In genomic region chr12:54207539-54208267, GRCh38 we compare ENCODE assay signal across 8 cellular contexts. TPM values are rescaled to one million over a fixed set of nuclear protein-coding genes. Genes with fewer than 3 reads are reported as not detected.
DNase-seq lines count a peak whose midpoint lies in the region; ATAC-seq, FAIRE-seq and TF ChIP-seq lines count a peak whose summit lies in the region.

No MANE protein-coding gene starts in this region.

- H3K4me3 ChIP-seq in A673 (ENCODE audit: low read depth, low read length, poor library complexity, severe bottlenecking): no peak overlapping the region

- POLR2A ChIA-PET in A673 (lab: Charles Lee; ENCODE audit: low non-redundant PET): interaction anchor here (0.7 kb wide), 1 partner anchor 82 kb away, joined by 3 read pairs; no protein-coding TSS in a partner anchor

- H3K4me3 Mint-ChIP-seq in progenitor cell of endocrine pancreas (ENCODE audit: low read depth): no peak overlapping the region

- H3K36me3 Mint-ChIP-seq in progenitor cell of endocrine pancreas (ENCODE audit: insufficient read depth): no peaks in the 10 kb centered on the region

- no peaks in the 10 kb centered on the region for H3K9me3 ChIP-seq in A673 (ENCODE audit: low read depth, low read length, poor library complexity, severe bottlenecking)

- FAIRE-seq in HTR-8/SVneo (lab: Jason Lieb, UNC): peak; percentile 31

- no peaks in the 10 kb centered on the region for H3K9me3 Mint-ChIP-seq in progenitor cell of endocrine pancreas (ENCODE audit: low read depth)

- intact Hi-C loops in A673 (cut with micrococcal nuclease; ENCODE audit: unreplicated experiment) (loop anchor here (2.0 kb wide), 1 partner anchor 223 kb away; the partner anchor contains the start of gene HOXC10), Right ventricle myocardium inferior (cut with DNase I) (no loop called here)

- TF ChIP-seq CTCF in A673 (conservative IDR thresholded peaks at IDR 0.05; ENCODE audit: low read depth, low read length): peak; percentile 97
- TF ChIP-seq CTCF in GM13977 (IDR thresholded peaks at IDR 0.05; ENCODE audit: extremely low read depth, insufficient read depth, missing control alignments): peak; percentile 97
- peak; percentile 93 for TF ChIP-seq CTCF in progenitor cell of endocrine pancreas (IDR thresholded peaks at IDR 0.05; ENCODE audit: unreplicated experiment)

- no peaks in the 10 kb centered on the region for H3K4me1 Mint-ChIP-seq in progenitor cell of endocrine pancreas (ENCODE audit: low read depth)

- H3K36me3 ChIP-seq in A673 (ENCODE audit: insufficient read depth, low read length, poor library complexity, severe bottlenecking): no peaks in the 10 kb centered on the region

- ATAC-seq in Right ventricle myocardium inferior (peak; percentile 61), GM19328 (IDR thresholded peaks at IDR 0.05; ENCODE audit: unreplicated experiment) (no peak)

- in situ Hi-C loops in GM13977 (cut with MboI; ENCODE audit: low pct_unique_long_range_greater_than_20kb, low sequenced_read_pairs, unreplicated experiment): no loop called here

- H3K27ac ChIP-seq in A673 (ENCODE audit: low read depth, low read length, poor library complexity, severe bottlenecking): no peak overlapping the region

- BruUV-seq in A673 (replicated peaks; lab: Mats Ljungman, UMichigan): no TSS peak

- peak; percentile 73 for DNase-seq in A673 (ENCODE audit: low spot score)
- DNase-seq in GM13977 (ENCODE audit: low spot score): peak; percentile 79
- DNase-seq in HTR-8/SVneo (ENCODE audit: insufficient read length, low spot score): peak; percentile 74
- DNase-seq in RPMI7951 (ENCODE audit: low read depth): peak; percentile 55
- DNase-seq in activated T-helper 9 cell treated with anti-CD3 and anti-CD28 coated beads, Interleukin-2, amount 50 U/mL, for 16 hours (ENCODE audit: low read depth): peak; percentile 64
- no peak for DNase-seq in Right ventricle myocardium inferior (ENCODE audit: missing footprints)
- DNase-seq in progenitor cell of endocrine pancreas (ENCODE audit: low spot score, unreplicated experiment): peak; percentile 93

- peaks cover 85% of the 10 kb centered on the region for H3K27me3 Mint-ChIP-seq in progenitor cell of endocrine pancreas

- no peaks in the 10 kb centered on the region for H3K4me1 ChIP-seq in A673 (ENCODE audit: insufficient read depth, low read length, poor library complexity, severe bottlenecking)

- CTCF ChIA-PET in A673 (lab: Charles Lee): interaction anchor here (0.5 to 3.2 kb wide), 15 partner anchors 9 to 474 kb away, joined by 3 to 25 read pairs (median 4); partner anchors contain the start of genes HOXC10, HOXC5, HOXC8 and SMUG1

- no peak overlapping the region for H3K27ac Mint-ChIP-seq in progenitor cell of endocrine pancreas

- H3K27me3 ChIP-seq in A673 (replicated peaks; ENCODE audit: insufficient read depth, low read depth, low read length, poor library complexity): no peaks in the 10 kb centered on the region

RNA-seq across cellular contexts. Expression of gene SMUG1, which starts 18.9 kb away (rescaled TPM):
- total RNA-seq in A673 (2021) (27.7 and 32.8 TPM in 2 replicates), Right ventricle myocardium inferior (17.6 TPM), progenitor cell of endocrine pancreas (53.1 and 57.6 TPM in 2 replicates)
- 44.7 and 68.8 TPM in 2 replicates for total RNA-seq in RPMI7951 (2014; rRNA removed; shearing (Covaris generic))
